24 cellular contexts compared by ENCODE assay signal in the genomic region with DNA sequence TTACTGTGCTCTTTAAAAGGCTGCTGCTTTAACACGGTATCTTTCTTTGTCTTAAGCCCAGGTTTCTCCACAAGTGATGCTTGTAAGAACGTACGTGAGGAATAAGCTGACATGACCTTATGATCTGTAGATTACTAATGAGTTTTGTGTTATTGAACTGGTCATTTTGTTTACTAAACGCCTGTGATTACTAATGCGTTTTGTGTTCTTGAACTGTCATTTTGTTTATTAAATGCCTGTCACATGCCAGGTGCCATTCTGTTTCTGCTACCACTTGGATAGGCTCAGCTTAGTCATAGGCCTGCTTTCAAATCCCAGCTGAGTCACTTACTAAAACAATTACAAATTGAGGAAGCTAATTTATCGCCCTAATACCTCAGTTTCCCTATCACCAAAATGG. TPM values are rescaled to one million over a fixed set of nuclear protein-coding genes. Genes with fewer than 3 reads are reported as not detected.
"Had no signal": no experiment of that assay in that cellular context is flagged by ENCODE, and none has a peak within 500 bp of the region (broad histone marks: within the 10 kb centered on the region; RNA-seq: fewer than 3 reads in every experiment).

No MANE protein-coding gene starts in this region.

- H3K4me3 Mint-ChIP-seq: activated CD4-positive, alpha-beta memory T cell treated with anti-CD3 and anti-CD28 coated beads, Interleukin-2, amount 10 ng/mL, durations not matched to agents 7 days and 5 days; activated naive CD4-positive, alpha-beta T cell treated with anti-CD3 and anti-CD28 coated beads for 36 hours; activated naive CD8-positive, alpha-beta T cell; activated T-helper 17 cell treated with anti-CD3 and anti-CD28 coated beads, Interleukin-2, amount 50 U/mL, for 72 hours; T-helper 17 cell had no signal

- H3K9me3 ChIP-seq: MG63 had no signal

- H3K27me3 ChIP-seq: brain microvascular endothelial cell, MG63 had no signal

- H3K36me3 Mint-ChIP-seq: activated naive CD8-positive, alpha-beta T cell had no signal

- H3K27me3 Mint-ChIP-seq: activated CD4-positive, alpha-beta memory T cell treated with anti-CD3 and anti-CD28 coated beads, Interleukin-2, amount 10 ng/mL, durations not matched to agents 7 days and 5 days; activated naive CD8-positive, alpha-beta T cell; activated T-helper 17 cell treated with anti-CD3 and anti-CD28 coated beads, Interleukin-2, amount 50 U/mL, for 72 hours; T-helper 17 cell had no signal

- DNase-seq: activated CD4-positive, alpha-beta memory T cell treated with anti-CD3 and anti-CD28 coated beads, Interleukin-2, amount 10 ng/mL, durations not matched to agents 7 days and 5 days; activated CD4-positive, alpha-beta T cell treated with anti-CD3 and anti-CD28 coated beads, Interleukin-2, amount 50 U/mL, for 1 hour; activated CD4-positive, CD25-positive, alpha-beta regulatory T cell; activated gamma-delta T cell; activated naive CD4-positive, alpha-beta T cell treated with anti-CD3 and anti-CD28 coated beads for 36 hours; activated T-cell treated with anti-CD3 and anti-CD28 coated beads for 4 hours; activated T-cell treated with anti-CD3 and anti-CD28 coated beads, Interleukin-2, amount 50 U/mL, for 48 hours; amygdala; brain microvascular endothelial cell; cerebellar nuclear complex; KG1; MG63; NCI-H1105; NCI-H1436; NCI-H1694 treated with DMSO at 0.1 percent for 48 hours; NCI-H2029 treated with DMSO at 0.1 percent for 48 hours; NCI-H446; NCI-H524; SIG-M5; T-helper 17 cell; T-helper 9 cell had no signal

- H3K27ac ChIP-seq: brain microvascular endothelial cell had no signal

- H3K9me3 Mint-ChIP-seq: activated CD4-positive, alpha-beta memory T cell treated with anti-CD3 and anti-CD28 coated beads, Interleukin-2, amount 10 ng/mL, durations not matched to agents 7 days and 5 days; activated naive CD4-positive, alpha-beta T cell treated with anti-CD3 and anti-CD28 coated beads for 36 hours had no signal

- H3K27ac Mint-ChIP-seq: activated CD4-positive, alpha-beta memory T cell treated with anti-CD3 and anti-CD28 coated beads, Interleukin-2, amount 10 ng/mL, durations not matched to agents 7 days and 5 days; activated naive CD4-positive, alpha-beta T cell treated with anti-CD3 and anti-CD28 coated beads for 36 hours; activated naive CD8-positive, alpha-beta T cell; activated T-helper 17 cell treated with anti-CD3 and anti-CD28 coated beads, Interleukin-2, amount 50 U/mL, for 72 hours; T-helper 17 cell had no signal

- H3K36me3 ChIP-seq: brain microvascular endothelial cell, MG63 had no signal

- H3K4me3 ChIP-seq: MG63 had no signal

- H3K4me1 Mint-ChIP-seq: activated CD4-positive, alpha-beta memory T cell treated with anti-CD3 and anti-CD28 coated beads, Interleukin-2, amount 10 ng/mL, durations not matched to agents 7 days and 5 days; activated T-helper 17 cell treated with anti-CD3 and anti-CD28 coated beads, Interleukin-2, amount 50 U/mL, for 72 hours; T-helper 17 cell had no signal

RNA-seq across cellular contexts. Expression of a gene that starts 4.6 kb away (rescaled TPM):
- total RNA-seq: activated CD4-positive, alpha-beta memory T cell treated with anti-CD3 and anti-CD28 coated beads, Interleukin-2, amount 10 ng/mL, durations not matched to agents 7 days and 5 days; activated CD8-positive, alpha-beta memory T cell treated with anti-CD3 and anti-CD28 coated beads for 36 hours; activated naive CD4-positive, alpha-beta T cell treated with anti-CD3 and anti-CD28 coated beads for 36 hours; activated T-helper 17 cell treated with anti-CD3 and anti-CD28 coated beads, Interleukin-2, amount 50 U/mL, for 72 hours had no signal
